ENCODE assay signal across 1 cellular context in genomic region chr2:20578895-20579825, GRCh38.
TF ChIP-seq lines count a peak whose summit lies in the region.

No MANE protein-coding gene starts in this region.

TF ChIP-seq in K562, 482 proteins besides CTCF, POLR2A, EP300 and RAD21 (continued from another document and continues in another):
- no peak for TF ChIP-seq SMARCB1 (IDR thresholded peaks at IDR 0.05; ENCODE audit: insufficient read length, low read depth)
- peak; percentile 97 for TF ChIP-seq JUNB (CRISPR knock-in tag; conservative IDR thresholded peaks at IDR 0.05)
- TF ChIP-seq ZNF24 (IDR thresholded peaks at IDR 0.05) = no peak
- peak; percentile 76 for TF ChIP-seq ZNF316 (IDR thresholded peaks at IDR 0.05)
- peak; percentile 84 for TF ChIP-seq GABPA (tag; conservative IDR thresholded peaks at IDR 0.05; ENCODE audit: low read depth)
- no peak for TF ChIP-seq CEBPZ (IDR thresholded peaks at IDR 0.05; ENCODE audit: borderline replicate concordance, low read depth, low read length)
- 0 out of 2 replicates have a peak, but pooled peaks have one; percentile 12 for TF ChIP-seq ATF4 (CRISPR knock-in tag; IDR thresholded peaks at IDR 0.05)
- no peak for TF ChIP-seq ZNF785 (CRISPR knock-in tag; IDR thresholded peaks at IDR 0.05)
- TF ChIP-seq, protein P1, sequence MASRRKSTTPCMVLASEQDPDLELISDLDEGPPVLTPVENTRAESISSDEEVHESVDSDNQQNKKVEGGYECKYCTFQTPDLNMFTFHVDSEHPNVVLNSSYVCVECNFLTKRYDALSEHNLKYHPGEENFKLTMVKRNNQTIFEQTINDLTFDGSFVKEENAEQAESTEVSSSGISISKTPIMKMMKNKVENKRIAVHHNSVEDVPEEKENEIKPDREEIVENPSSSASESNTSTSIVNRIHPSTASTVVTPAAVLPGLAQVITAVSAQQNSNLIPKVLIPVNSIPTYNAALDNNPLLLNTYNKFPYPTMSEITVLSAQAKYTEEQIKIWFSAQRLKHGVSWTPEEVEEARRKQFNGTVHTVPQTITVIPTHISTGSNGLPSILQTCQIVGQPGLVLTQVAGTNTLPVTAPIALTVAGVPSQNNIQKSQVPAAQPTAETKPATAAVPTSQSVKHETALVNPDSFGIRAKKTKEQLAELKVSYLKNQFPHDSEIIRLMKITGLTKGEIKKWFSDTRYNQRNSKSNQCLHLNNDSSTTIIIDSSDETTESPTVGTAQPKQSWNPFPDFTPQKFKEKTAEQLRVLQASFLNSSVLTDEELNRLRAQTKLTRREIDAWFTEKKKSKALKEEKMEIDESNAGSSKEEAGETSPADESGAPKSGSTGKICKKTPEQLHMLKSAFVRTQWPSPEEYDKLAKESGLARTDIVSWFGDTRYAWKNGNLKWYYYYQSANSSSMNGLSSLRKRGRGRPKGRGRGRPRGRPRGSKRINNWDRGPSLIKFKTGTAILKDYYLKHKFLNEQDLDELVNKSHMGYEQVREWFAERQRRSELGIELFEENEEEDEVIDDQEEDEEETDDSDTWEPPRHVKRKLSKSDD (conservative IDR thresholded peaks at IDR 0.05; ENCODE audit: low read length) = no peak
- peak; percentile 36; the same call in 1 of the 2 replicates for TF ChIP-seq DEAF1 (CRISPR knock-in tag; IDR thresholded peaks at IDR 0.05)
- TF ChIP-seq KLF16 (IDR thresholded peaks at IDR 0.05) = peak; percentile 52; the same call in 1 of the 2 replicates
- no peak for TF ChIP-seq SMAD2 (IDR thresholded peaks at IDR 0.05; ENCODE audit: low read depth, low read length)
- TF ChIP-seq ZNF764 (CRISPR knock-in tag; IDR thresholded peaks at IDR 0.05; ENCODE audit: low read depth) = no peak
- TF ChIP-seq, protein P2, sequence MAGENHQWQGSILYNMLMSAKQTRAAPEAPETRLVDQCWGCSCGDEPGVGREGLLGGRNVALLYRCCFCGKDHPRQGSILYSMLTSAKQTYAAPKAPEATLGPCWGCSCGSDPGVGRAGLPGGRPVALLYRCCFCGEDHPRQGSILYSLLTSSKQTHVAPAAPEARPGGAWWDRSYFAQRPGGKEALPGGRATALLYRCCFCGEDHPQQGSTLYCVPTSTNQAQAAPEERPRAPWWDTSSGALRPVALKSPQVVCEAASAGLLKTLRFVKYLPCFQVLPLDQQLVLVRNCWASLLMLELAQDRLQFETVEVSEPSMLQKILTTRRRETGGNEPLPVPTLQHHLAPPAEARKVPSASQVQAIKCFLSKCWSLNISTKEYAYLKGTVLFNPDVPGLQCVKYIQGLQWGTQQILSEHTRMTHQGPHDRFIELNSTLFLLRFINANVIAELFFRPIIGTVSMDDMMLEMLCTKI (IDR thresholded peaks at IDR 0.05; ENCODE audit: partially characterized antibody) = no peak
- no peak for TF ChIP-seq MLLT1 (IDR thresholded peaks at IDR 0.05)
- TF ChIP-seq SIRT6 (IDR thresholded peaks at IDR 0.05; ENCODE audit: low read depth, low read length) = no peak
- peak; percentile 84; the same call in 1 of the 2 replicates for TF ChIP-seq ZBED1 (IDR thresholded peaks at IDR 0.05)
- peak in 1 of 2 experiments; percentile 58; a peak in 1 of 4 replicates for TF ChIP-seq KDM1A (IDR thresholded peaks at IDR 0.05)
- no peak for TF ChIP-seq ZNF518B (CRISPR knock-in tag; IDR thresholded peaks at IDR 0.05)
- no peak for TF ChIP-seq UBTF (IDR thresholded peaks at IDR 0.05; ENCODE audit: borderline replicate concordance in 1 of 2, low read depth in 2 of 2, low read length in 2 of 2)
- TF ChIP-seq, protein P3, sequence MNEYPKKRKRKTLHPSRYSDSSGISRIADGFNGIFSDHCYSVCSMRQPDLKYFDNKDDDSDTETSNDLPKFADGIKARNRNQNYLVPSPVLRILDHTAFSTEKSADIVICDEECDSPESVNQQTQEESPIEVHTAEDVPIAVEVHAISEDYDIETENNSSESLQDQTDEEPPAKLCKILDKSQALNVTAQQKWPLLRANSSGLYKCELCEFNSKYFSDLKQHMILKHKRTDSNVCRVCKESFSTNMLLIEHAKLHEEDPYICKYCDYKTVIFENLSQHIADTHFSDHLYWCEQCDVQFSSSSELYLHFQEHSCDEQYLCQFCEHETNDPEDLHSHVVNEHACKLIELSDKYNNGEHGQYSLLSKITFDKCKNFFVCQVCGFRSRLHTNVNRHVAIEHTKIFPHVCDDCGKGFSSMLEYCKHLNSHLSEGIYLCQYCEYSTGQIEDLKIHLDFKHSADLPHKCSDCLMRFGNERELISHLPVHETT (CRISPR knock-in tag; conservative IDR thresholded peaks at IDR 0.05 in 1 of 2, IDR thresholded peaks at IDR 0.05 in 1 of 2) = peak in 1 of 2 experiments; percentile 89; a peak in 2 of 4 replicates
- no peak for TF ChIP-seq SAFB2 (IDR thresholded peaks at IDR 0.05; ENCODE audit: borderline replicate concordance, low read depth, low read length, severe bottlenecking)
- TF ChIP-seq TBL1XR1 (IDR thresholded peaks at IDR 0.05; ENCODE audit: low read length in 2 of 2) = peak in 1 of 2 experiments; percentile 94; a peak in 2 of 4 replicates
- TF ChIP-seq NFIC (IDR thresholded peaks at IDR 0.05) = peak; percentile 73
- TF ChIP-seq RBM25 (IDR thresholded peaks at IDR 0.05; ENCODE audit: low read depth, low read length, severe bottlenecking) = no peak
- no peak for TF ChIP-seq MCM2 (IDR thresholded peaks at IDR 0.05; ENCODE audit: low read depth)
- TF ChIP-seq, protein P4, sequence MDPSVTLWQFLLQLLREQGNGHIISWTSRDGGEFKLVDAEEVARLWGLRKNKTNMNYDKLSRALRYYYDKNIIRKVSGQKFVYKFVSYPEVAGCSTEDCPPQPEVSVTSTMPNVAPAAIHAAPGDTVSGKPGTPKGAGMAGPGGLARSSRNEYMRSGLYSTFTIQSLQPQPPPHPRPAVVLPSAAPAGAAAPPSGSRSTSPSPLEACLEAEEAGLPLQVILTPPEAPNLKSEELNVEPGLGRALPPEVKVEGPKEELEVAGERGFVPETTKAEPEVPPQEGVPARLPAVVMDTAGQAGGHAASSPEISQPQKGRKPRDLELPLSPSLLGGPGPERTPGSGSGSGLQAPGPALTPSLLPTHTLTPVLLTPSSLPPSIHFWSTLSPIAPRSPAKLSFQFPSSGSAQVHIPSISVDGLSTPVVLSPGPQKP (CRISPR knock-in tag; IDR thresholded peaks at IDR 0.05) = no peak
- no peak for TF ChIP-seq ZNF778 (CRISPR knock-in tag; IDR thresholded peaks at IDR 0.05)
- peak; percentile 90 for TF ChIP-seq HDAC8 (tag; IDR thresholded peaks at IDR 0.05)
- TF ChIP-seq KLF13 (tag; IDR thresholded peaks at IDR 0.05; ENCODE audit: borderline replicate concordance, low read depth) = 0 out of 2 replicates have a peak, but pooled peaks have one; percentile 40
- TF ChIP-seq ZNF217 (CRISPR knock-in tag; IDR thresholded peaks at IDR 0.05) = no peak
- TF ChIP-seq ZNF586 (CRISPR knock-in tag; conservative IDR thresholded peaks at IDR 0.05) = no peak
- TF ChIP-seq JUND (IDR thresholded peaks at IDR 0.05; ENCODE audit: borderline replicate concordance, low read depth, low read length) = peak; percentile 100
- TF ChIP-seq JUND (tag; IDR thresholded peaks at IDR 0.05; ENCODE audit: borderline replicate concordance, low read depth, low read length) = peak; percentile 99
- TF ChIP-seq MNT (conservative IDR thresholded peaks at IDR 0.05) = peak; percentile 63 to 75
- no peak for TF ChIP-seq ZNF668 (CRISPR knock-in tag; IDR thresholded peaks at IDR 0.05)
